In genomic region chr5:81290146-81290545, GRCh38 we compare ENCODE assay signal across 19 cellular contexts. TPM values are rescaled to one million over a fixed set of nuclear protein-coding genes. Genes with fewer than 3 reads are reported as not detected.
A peak's percentile ranks its signal among the peaks of the same experiment; 100 is the strongest.
DNase-seq lines count a peak whose midpoint lies in the region; ATAC-seq, FAIRE-seq and TF ChIP-seq lines count a peak whose summit lies in the region.
"Had no signal": no experiment of that assay in that cellular context is flagged by ENCODE, and none has a peak within 500 bp of the region (broad histone marks: within the 10 kb centered on the region; RNA-seq: fewer than 3 reads in every experiment).

No MANE protein-coding gene starts in this region.

- H3K4me3 ChIP-seq in CD4-positive, CD25-positive, alpha-beta regulatory T cell (ENCODE audit: low read depth, low read length): no peak overlapping the region
- H3K4me3 ChIP-seq in IMR-90 (ENCODE audit: insufficient read depth, low read depth, low read length) (no peak overlapping the region), pancreas (no peak overlapping the region), suprapubic skin (no peak overlapping the region)
- H3K4me3 ChIP-seq in effector memory CD4-positive, alpha-beta T cell (ENCODE audit: insufficient read depth, low read depth, low read length, poor library complexity, severe bottlenecking): no peak overlapping the region
- H3K4me3 ChIP-seq: A549; BLaER1 treated with 17β-estradiol and CSF1 and Interleukin-3, amounts not matched to agents 10 nM and 100 nM; HAP-1 had no signal

- no peak for TF ChIP-seq EP300 in suprapubic skin (IDR thresholded peaks at IDR 0.05)

- no peak for TF ChIP-seq POLR2A in IMR-90 (IDR thresholded peaks at IDR 0.05; ENCODE audit: low read depth, low read length)
- TF ChIP-seq POLR2A in suprapubic skin (IDR thresholded peaks at IDR 0.05): no peak

- H3K79me1 ChIP-seq in IMR-90 (ENCODE audit: low read depth in 1 of 2, low read length in 2 of 2): peaks cover 20 to 48% of the 10 kb centered on the region in 2 experiments

- no peak overlapping the region for H2AK9ac ChIP-seq in IMR-90 (replicated peaks; ENCODE audit: low read depth, low read length, poor library complexity)

- H3K4me1 ChIP-seq in CD4-positive, CD25-positive, alpha-beta regulatory T cell (ENCODE audit: control insufficient read depth, insufficient read depth, low read length, poor library complexity, severe bottlenecking): peaks cover 17% of the 10 kb centered on the region
- no peaks in the 10 kb centered on the region; the same call in 1 of the 2 replicates for H3K4me1 ChIP-seq in IMR-90 (ENCODE audit: control insufficient read depth, insufficient read depth, low read length)
- no peaks in the 10 kb centered on the region for H3K4me1 ChIP-seq in pancreas
- H3K4me1 ChIP-seq in suprapubic skin: peaks cover 4% of the 10 kb centered on the region
- H3K4me1 ChIP-seq in effector memory CD4-positive, alpha-beta T cell (ENCODE audit: control insufficient read depth, insufficient read depth, low read length, poor library complexity, severe bottlenecking): no peaks in the 10 kb centered on the region
- H3K4me1 ChIP-seq: A549 had no signal

- no peaks in the 10 kb centered on the region for H3K27me3 Mint-ChIP-seq in CD4-positive, CD25-positive, alpha-beta regulatory T cell
- no peaks in the 10 kb centered on the region for H3K27me3 Mint-ChIP-seq in chondrocyte (ENCODE audit: low read depth)
- H3K27me3 Mint-ChIP-seq: CD4-positive, alpha-beta memory T cell had no signal

- H4K8ac ChIP-seq in IMR-90 (ENCODE audit: low read depth in 2 of 2, low read length in 2 of 2): no peak overlapping the region

- POLR2A ChIA-PET in IMR-90 (lab: Charles Lee; ENCODE audit: unreplicated experiment): no interaction called here

- H2BK15ac ChIP-seq in IMR-90 (ENCODE audit: low read depth, low read length): no peak overlapping the region

- intact Hi-C loops in IMR-90 (cut with micrococcal nuclease) (loop anchor here (10.0 kb wide), 2 partner anchors 45 to 325 kb away; partner anchors contain the start of gene RASGRF2), pancreas (cut with DNase I) (no loop called here)

- no peak overlapping the region for H3K9ac ChIP-seq in IMR-90 (ENCODE audit: low read depth, low read length)
- H3K9ac ChIP-seq: BLaER1 treated with 17β-estradiol and CSF1 and Interleukin-3, amounts not matched to agents 10 nM and 100 nM had no signal

- no peak overlapping the region for H4K91ac ChIP-seq in IMR-90 (ENCODE audit: insufficient read depth, low read depth, low read length)

- H2BK120ac ChIP-seq in IMR-90 (ENCODE audit: low read depth, low read length): no peak overlapping the region

- H2BK20ac ChIP-seq in IMR-90 (ENCODE audit: low read depth, low read length): no peak overlapping the region

- peaks cover 0 to 28% (median 7%) of the 10 kb centered on the region in 7 donors for H3K9me3 Mint-ChIP-seq in CD4-positive, CD25-positive, alpha-beta regulatory T cell
- H3K9me3 Mint-ChIP-seq in chondrocyte (ENCODE audit: low read depth): peaks cover 17% of the 10 kb centered on the region

- no peaks in the 10 kb centered on the region for H3K27me3 ChIP-seq in CD4-positive, CD25-positive, alpha-beta regulatory T cell (ENCODE audit: control insufficient read depth, insufficient read depth, low read length)
- H3K27me3 ChIP-seq in IMR-90 (ENCODE audit: control insufficient read depth, insufficient read depth, low read length): no peaks in the 10 kb centered on the region
- no peaks in the 10 kb centered on the region for H3K27me3 ChIP-seq in pancreas
- H3K27me3 ChIP-seq in suprapubic skin: no peaks in the 10 kb centered on the region
- H3K27me3 ChIP-seq in effector memory CD4-positive, alpha-beta T cell (replicated peaks; ENCODE audit: control insufficient read depth, insufficient read depth, low read length, poor library complexity, severe bottlenecking): no peaks in the 10 kb centered on the region
- H3K27me3 ChIP-seq: BLaER1 treated with 17β-estradiol and CSF1 and Interleukin-3, amounts not matched to agents 10 nM and 100 nM had no signal

- no peak for DNase-seq in CD4-positive, CD25-positive, alpha-beta regulatory T cell
- peak; percentile 38 for DNase-seq in IMR-90
- no peak for DNase-seq in chondrocyte (ENCODE audit: low spot score)
- DNase-seq in pancreas: no peak
- DNase-seq in suprapubic skin (ENCODE audit: low spot score in 2 of 2): no peak
- no peak for DNase-seq in effector memory CD4-positive, alpha-beta T cell
- DNase-seq: AML-193; CD4-positive, alpha-beta memory T cell; DMS79 treated with DMSO at 0.1 percent for 48 hours; GF-D8; KBM-7 had no signal

- no TSS peak for BruUV-seq in IMR-90 (replicated peaks; lab: Mats Ljungman, UMichigan)

- no peak overlapping the region for H3K18ac ChIP-seq in IMR-90 (ENCODE audit: low read depth, low read length)

- H3K9me3 ChIP-seq in CD4-positive, CD25-positive, alpha-beta regulatory T cell (ENCODE audit: control insufficient read depth in 2 of 2, low read length in 2 of 2): peaks cover 0 to 8% of the 10 kb centered on the region in 2 experiments
- H3K9me3 ChIP-seq in IMR-90 (ENCODE audit: control insufficient read depth, insufficient read depth, low read length) (peaks cover 4% of the 10 kb centered on the region; the same call in 1 of the 2 replicates), pancreas (no peaks in the 10 kb centered on the region), suprapubic skin (no peaks in the 10 kb centered on the region)
- no peaks in the 10 kb centered on the region for H3K9me3 ChIP-seq in effector memory CD4-positive, alpha-beta T cell (ENCODE audit: control insufficient read depth, low read length)

- no peak overlapping the region for H2AFZ ChIP-seq in IMR-90 (replicated peaks; ENCODE audit: low read length, poor library complexity)

- TF ChIP-seq RAD21 in IMR-90 (IDR thresholded peaks at IDR 0.05; ENCODE audit: low read length): no peak

- no peak for ATAC-seq in CD4-positive, CD25-positive, alpha-beta regulatory T cell (ENCODE audit: low read depth in 2 of 2)
- peak; percentile 71 for ATAC-seq in IMR-90 (ENCODE audit: low read depth)
- no peak for ATAC-seq in pancreas
- no peak for ATAC-seq in HG02678 (IDR thresholded peaks at IDR 0.05; ENCODE audit: unreplicated experiment)
- ATAC-seq in HG03521 (IDR thresholded peaks at IDR 0.05; ENCODE audit: unreplicated experiment): no peak
- ATAC-seq: A549 had no signal

- no peaks in the 10 kb centered on the region for H3K36me3 ChIP-seq in CD4-positive, CD25-positive, alpha-beta regulatory T cell (ENCODE audit: control insufficient read depth, insufficient read depth, low read length)
- H3K36me3 ChIP-seq in IMR-90 (ENCODE audit: control insufficient read depth, insufficient read depth, low read length) (no peaks in the 10 kb centered on the region), pancreas (no peaks in the 10 kb centered on the region), suprapubic skin (no peaks in the 10 kb centered on the region)
- no peaks in the 10 kb centered on the region for H3K36me3 ChIP-seq in effector memory CD4-positive, alpha-beta T cell (ENCODE audit: control insufficient read depth, insufficient read depth, low read length)

- H3K4me1 Mint-ChIP-seq in CD4-positive, CD25-positive, alpha-beta regulatory T cell: peaks cover 49 to 83% (median 65%) of the 10 kb centered on the region in 4 donors
- peaks cover 19% of the 10 kb centered on the region for H3K4me1 Mint-ChIP-seq in chondrocyte (ENCODE audit: low read depth)

- H4K5ac ChIP-seq in IMR-90 (ENCODE audit: low read depth, low read length): no peak overlapping the region

- H3K36me3 Mint-ChIP-seq in CD4-positive, CD25-positive, alpha-beta regulatory T cell: peaks cover 32% of the 10 kb centered on the region
- H3K36me3 Mint-ChIP-seq in chondrocyte (ENCODE audit: low read depth): peaks cover 15% of the 10 kb centered on the region

- no peak for TF ChIP-seq CTCF in IMR-90 (conservative IDR thresholded peaks at IDR 0.05; ENCODE audit: low read depth, low read length)
- TF ChIP-seq CTCF in chondrocyte (IDR thresholded peaks at IDR 0.05): no peak
- no peak for TF ChIP-seq CTCF in pancreas (IDR thresholded peaks at IDR 0.05)
- TF ChIP-seq CTCF in suprapubic skin (IDR thresholded peaks at IDR 0.05): no peak

- peak overlapping the region in 3 of 4 donors; percentile 25 to 40 (median 33) for H3K4me3 Mint-ChIP-seq in CD4-positive, CD25-positive, alpha-beta regulatory T cell
- H3K4me3 Mint-ChIP-seq in chondrocyte (ENCODE audit: unreplicated experiment): no peak overlapping the region
- H3K4me3 Mint-ChIP-seq: CD4-positive, alpha-beta memory T cell had no signal

- no peak overlapping the region for H3K23ac ChIP-seq in IMR-90 (ENCODE audit: low read depth, low read length)

- H3K14ac ChIP-seq in IMR-90 (replicated peaks; ENCODE audit: low read depth, low read length): no peak overlapping the region

- peak; percentile 17 for FAIRE-seq in pancreas (lab: Jason Lieb, UNC)
- FAIRE-seq: A549, GM19239, H1 had no signal

- H2BK5ac ChIP-seq in IMR-90 (ENCODE audit: low read depth, low read length, poor library complexity, severe bottlenecking): no peak overlapping the region

- no peak overlapping the region for H3K4ac ChIP-seq in IMR-90 (ENCODE audit: low read depth, low read length)

- no peak overlapping the region; the same call in 1 of the 2 replicates for H3K56ac ChIP-seq in IMR-90 (ENCODE audit: extremely low read depth, insufficient read depth, low read length)

- peaks cover 9% of the 10 kb centered on the region; the same call in 1 of the 2 replicates for H3K9me1 ChIP-seq in IMR-90 (ENCODE audit: insufficient read depth, low read length)

- WGBS in IMR-90 (ENCODE audit: extremely low coverage in 2 of 2, insufficient read length in 1 of 2), 2 experiments: no CpG with 5 or more reads among the region's 1 CpG
- WGBS in pancreas, 2 donors: 96 to 100% methylated on average over 1 of the region's 1 CpG
- WGBS in suprapubic skin: 67% methylated on average over 1 of the region's 1 CpG

- no peak overlapping the region for H3K4me2 ChIP-seq in IMR-90 (ENCODE audit: low read depth, low read length)
- H3K4me2 ChIP-seq: A549 had no signal

- peak overlapping the region; percentile 48 to 63 (median 53) for H3K27ac Mint-ChIP-seq in CD4-positive, CD25-positive, alpha-beta regulatory T cell
- peak overlapping the region; percentile 62 for H3K27ac Mint-ChIP-seq in chondrocyte (ENCODE audit: unreplicated experiment)

- H3K27ac ChIP-seq in CD4-positive, CD25-positive, alpha-beta regulatory T cell (ENCODE audit: insufficient read depth, low read length, poor library complexity, severe bottlenecking): no peak overlapping the region
- no peak overlapping the region for H3K27ac ChIP-seq in IMR-90 (ENCODE audit: insufficient read depth, low read length)
- no peak overlapping the region for H3K27ac ChIP-seq in pancreas
- no peak overlapping the region for H3K27ac ChIP-seq in suprapubic skin
- no peak overlapping the region for H3K27ac ChIP-seq in effector memory CD4-positive, alpha-beta T cell (ENCODE audit: insufficient read depth, low read length, poor library complexity, severe bottlenecking)
- H3K27ac ChIP-seq: A549; BLaER1 treated with 17β-estradiol and CSF1 and Interleukin-3, amounts not matched to agents 10 nM and 100 nM; HL-60 had no signal

- peaks cover 13% of the 10 kb centered on the region; the same call in 1 of the 2 replicates for H4K20me1 ChIP-seq in IMR-90 (ENCODE audit: insufficient read depth, low read length)
- H4K20me1 ChIP-seq: BLaER1 treated with 17β-estradiol and CSF1 and Interleukin-3, amounts not matched to agents 10 nM and 100 nM had no signal

- no peak overlapping the region for H2AK5ac ChIP-seq in IMR-90 (ENCODE audit: low read depth, low read length)

- dilution Hi-C loops in IMR-90 (cut with HindIII; ENCODE audit: low sequenced_read_pairs, unreplicated experiment): no loop called here

- in situ Hi-C loops in IMR-90 (cut with MboI; ENCODE audit: low sequenced_read_pairs): loop anchor here (10.0 kb wide), 1 partner anchor 605 kb away; no protein-coding TSS in a partner anchor

- CTCF ChIA-PET in IMR-90 (lab: Yijun Ruan, JAX): no interaction called here

RNA-seq across cellular contexts. Expression of gene ZCCHC9, which starts 11.2 kb away (rescaled TPM):
- total RNA-seq in CD4-positive, CD25-positive, alpha-beta regulatory T cell: 21.1 TPM
- polyA plus RNA-seq in CD4-positive, CD25-positive, alpha-beta regulatory T cell: 10 to 100 TPM; 18.7 to 24.9 (median 22.6) TPM
- total RNA-seq in IMR-90 (2012; rRNA removed): 24.6 and 41.1 TPM in 2 replicates
- 16.9 and 20.4 TPM in 2 replicates for polyA plus RNA-seq in IMR-90 (2012; rRNA removed)
- 2.6 and 2.9 TPM in 2 replicates for polyA plus RNA-seq in IMR-90 (2012; cell fraction: cytosol; rRNA removed)
- polyA plus RNA-seq in IMR-90 (2012; cell fraction: nucleus; rRNA removed; ENCODE audit: low replicate concordance): 5.7 and 21.7 TPM in 2 replicates
- total RNA-seq in chondrocyte: 17.5 to 23.2 TPM (median 17.7 TPM) in 3 replicates
- 10 to 100 TPM in 1 of 6 donors, 1 to 10 TPM in 5; 6.1 to 11.3 (median 7.1) TPM for total RNA-seq in pancreas
- 10 to 100 TPM; 10.9 to 14.7 TPM for polyA plus RNA-seq in pancreas
- 10 to 100 TPM; 14.0 to 22.8 (median 19.9) TPM for total RNA-seq in suprapubic skin

RNA-seq across cellular contexts. Expression of gene CKMT2, which starts 57.0 kb away (rescaled TPM):
- not detected for total RNA-seq in CD4-positive, CD25-positive, alpha-beta regulatory T cell
- under 1 TPM in 1 of 4 donors, not detected in 3; 0.25 TPM for polyA plus RNA-seq in CD4-positive, CD25-positive, alpha-beta regulatory T cell
- 0.28 and 0.36 TPM in 2 replicates for total RNA-seq in IMR-90 (2012; rRNA removed)
- polyA plus RNA-seq in IMR-90 (2012; rRNA removed): 0.21 and 0.36 TPM in 2 replicates
- 0.31 TPM in 1 of 2 replicates, not detected in the other for polyA plus RNA-seq in IMR-90 (2012; cell fraction: cytosol; rRNA removed)
- polyA plus RNA-seq in IMR-90 (2012; cell fraction: nucleus; rRNA removed; ENCODE audit: low replicate concordance): 0.23 and 0.26 TPM in 2 replicates
- total RNA-seq in chondrocyte: not detected in 3 replicates
- total RNA-seq in pancreas: 1 to 10 TPM in 5 of 6 donors, under 1 TPM in 1; 0.82 to 3.1 (median 1.9) TPM
- polyA plus RNA-seq in pancreas: 1 to 10 TPM; 1.8 to 3.2 TPM
- total RNA-seq in suprapubic skin: 10 to 100 TPM in 1 of 4 donors, 1 to 10 TPM in 3; 2.5 to 12.3 (median 6.5) TPM
- total RNA-seq: CD4-positive, alpha-beta memory T cell had no signal
- polyA plus RNA-seq: A549; CD4-positive, alpha-beta memory T cell had no signal
